ENCODE assay signal across 8 cellular contexts in the genomic region with DNA sequence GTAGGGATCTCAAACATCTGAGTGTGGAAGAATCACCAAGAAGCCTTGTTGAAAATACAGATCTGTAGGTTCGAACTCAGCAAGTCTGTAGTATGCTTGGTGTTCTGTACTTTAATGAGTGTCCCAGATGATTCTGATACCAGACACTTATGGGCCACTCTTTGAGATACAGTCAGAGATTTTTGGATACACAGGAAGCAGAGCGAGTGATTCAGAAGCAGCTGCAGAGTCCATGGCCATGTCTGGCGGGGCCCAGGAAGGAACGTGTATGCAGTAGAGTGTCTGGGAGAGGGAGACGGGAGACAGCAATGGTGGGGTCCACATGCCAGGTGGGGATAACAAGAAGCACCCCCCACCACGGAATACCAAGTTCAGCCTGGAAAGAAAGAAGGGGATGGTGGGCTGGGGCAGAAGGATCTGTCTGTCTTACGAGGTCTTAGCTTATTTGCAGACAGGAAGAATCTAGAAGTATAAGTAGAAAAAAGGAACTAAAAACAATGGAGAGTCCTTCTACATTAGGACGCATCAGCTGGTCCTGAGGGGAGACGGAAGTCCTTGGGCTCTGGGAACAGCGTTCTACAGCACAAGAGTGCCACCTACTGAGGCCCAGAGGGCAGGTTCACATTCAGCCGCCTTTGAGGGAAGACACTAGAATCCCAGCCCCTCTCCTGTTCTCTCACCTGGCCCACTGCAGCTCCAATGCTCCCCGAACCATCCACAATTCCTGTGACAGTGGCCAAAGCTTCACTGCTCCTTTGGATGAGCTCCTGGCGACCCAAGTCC. TPM values are rescaled to one million over a fixed set of nuclear protein-coding genes. Genes with fewer than 3 reads are reported as not detected.
DNase-seq lines count a peak whose midpoint lies in the region; ATAC-seq and TF ChIP-seq lines count a peak whose summit lies in the region.

No MANE protein-coding gene starts in this region.

- ATAC-seq in HG02870 (IDR thresholded peaks at IDR 0.05; ENCODE audit: unreplicated experiment): no peak
- ATAC-seq in HG03108 (IDR thresholded peaks at IDR 0.05; ENCODE audit: unreplicated experiment): no peak

- H3K4me3 ChIP-seq in kidney epithelial cell (ENCODE audit: low read depth, low read length): no peak overlapping the region

- no peaks in the 10 kb centered on the region for H3K36me3 ChIP-seq in kidney epithelial cell (ENCODE audit: control insufficient read depth, insufficient read depth, low read length)

- no peaks in the 10 kb centered on the region for H3K27me3 ChIP-seq in kidney epithelial cell (ENCODE audit: control insufficient read depth, insufficient read depth, low read length)

- TF ChIP-seq CTCF in kidney epithelial cell (IDR thresholded peaks at IDR 0.05; ENCODE audit: insufficient read depth, low read length, poor library complexity, severe bottlenecking): peak; percentile 59

- DNase-seq in DMS53 (lab: John Stamatoyannopoulos, UW): peak; percentile 56
- no peak for DNase-seq in DMS53 treated with DMSO at 0.1 percent for 48 hours (lab: John Stamatoyannopoulos, UW; ENCODE audit: unreplicated experiment)
- peak; percentile 20 for DNase-seq in NCI-H2029 (lab: John Stamatoyannopoulos, UW)
- peak; percentile 46 for DNase-seq in astrocyte of the hippocampus (ENCODE audit: low read depth, low spot score)
- no peak for DNase-seq in kidney epithelial cell (ENCODE audit: low read depth)
- no peak for DNase-seq in ureter (ENCODE audit: low spot score)

RNA-seq across cellular contexts. Expression of a gene that starts 55.4 kb away (rescaled TPM):
- total RNA-seq in kidney epithelial cell (34.7 and 36.8 TPM in 2 replicates), ureter (35.8 TPM)

Comparison
In these comparisons a context has a peak if more than half of its experiments do, and no peak if none do; other contexts are left out.
1. DNase-seq: peak in DMS53 (single experiment), NCI-H2029 (single experiment) and astrocyte of the hippocampus (single experiment); none in DMS53 treated with DMSO at 0.1 percent for 48 hours (single experiment), kidney epithelial cell (single experiment) and ureter (single experiment).